ENCODE assay signal across 13 cellular contexts in genomic region chr16:74951676-74952075, GRCh38. TPM values are rescaled to one million over a fixed set of nuclear protein-coding genes. Genes with fewer than 3 reads are reported as not detected.
DNase-seq lines count a peak whose midpoint lies in the region; ATAC-seq and TF ChIP-seq lines count a peak whose summit lies in the region.
"Had no signal": no experiment of that assay in that cellular context is flagged by ENCODE, and none has a peak within 500 bp of the region (broad histone marks: within the 10 kb centered on the region; RNA-seq: fewer than 3 reads in every experiment).

No MANE protein-coding gene starts in this region.

- ATAC-seq in sciatic nerve (no peak), GM18870 (IDR thresholded peaks at IDR 0.05; ENCODE audit: unreplicated experiment) (no peak), GM18868 (IDR thresholded peaks at IDR 0.05; ENCODE audit: unreplicated experiment) (no peak)
- ATAC-seq: GM12878 had no signal

- H3K36me3 Mint-ChIP-seq in T-helper 2 cell treated with Interferon-gamma antibody and Interleukin-4, amounts not matched to agents 5 μg/mL and 100 μg/mL, for 36 hours (ENCODE audit: low read depth) = peaks cover 37% of the 10 kb centered on the region
- peaks cover 36% of the 10 kb centered on the region for H3K36me3 Mint-ChIP-seq in chondrocyte (ENCODE audit: low read depth)

- no peaks in the 10 kb centered on the region for H3K9me3 ChIP-seq in adrenal gland (replicated peaks in 1 of 3)
- H3K9me3 ChIP-seq: HAP-1 had no signal

- no peaks in the 10 kb centered on the region for H3K9me3 Mint-ChIP-seq in T-helper 2 cell treated with Interferon-gamma antibody and Interleukin-4, amounts not matched to agents 5 μg/mL and 100 μg/mL, for 36 hours
- no peaks in the 10 kb centered on the region for H3K9me3 Mint-ChIP-seq in chondrocyte (ENCODE audit: low read depth)

- H3K36me3 ChIP-seq in adrenal gland (replicated peaks in 1 of 2) = peaks cover 0 to 48% of the 10 kb centered on the region in 2 donors

- peaks cover 2% of the 10 kb centered on the region for H3K4me1 Mint-ChIP-seq in T-helper 2 cell treated with Interferon-gamma antibody and Interleukin-4, amounts not matched to agents 5 μg/mL and 100 μg/mL, for 36 hours (ENCODE audit: low read depth)
- no peaks in the 10 kb centered on the region for H3K4me1 Mint-ChIP-seq in chondrocyte (ENCODE audit: low read depth)

- TF ChIP-seq CTCF in adrenal gland (IDR thresholded peaks at IDR 0.05) (no peak), chondrocyte (IDR thresholded peaks at IDR 0.05) (no peak)

- no peak for TF ChIP-seq POLR2A in adrenal gland (IDR thresholded peaks at IDR 0.05)

- H3K4me3 ChIP-seq in adrenal gland = no peak overlapping the region
- H3K4me3 ChIP-seq: GM12878, HAP-1 had no signal

- no peak for DNase-seq in T-helper 2 cell treated with Interferon-gamma antibody and Interleukin-4, amounts not matched to agents 5 μg/mL and 100 μg/mL, for 36 hours (ENCODE audit: low spot score)
- no peak for DNase-seq in T-helper 2 cell
- DNase-seq in adrenal gland = peak in 4 of 7 donors; percentile 12 to 51 (median 36)
- DNase-seq in left kidney (ENCODE audit: low read depth, low spot score) = peak; percentile 61
- DNase-seq in sciatic nerve (ENCODE audit: low spot score) = peak; percentile 13
- DNase-seq in chondrocyte (ENCODE audit: low spot score) = no peak
- DNase-seq: DMS79, GOT3 had no signal

- WGBS in adrenal gland, 4 donors = 54 to 64% (median 57%) methylated on average over 4 of the region's 4 CpGs

- no peak overlapping the region for H3K27ac ChIP-seq in adrenal gland
- H3K27ac ChIP-seq: 22Rv1 had no signal

- intact Hi-C loops in adrenal gland (cut with DNase I) (no loop called here), sciatic nerve (cut with DNase I) (no loop called here)

- peak overlapping the region; percentile 15 for H3K27ac Mint-ChIP-seq in T-helper 2 cell treated with Interferon-gamma antibody and Interleukin-4, amounts not matched to agents 5 μg/mL and 100 μg/mL, for 36 hours
- no peak overlapping the region for H3K27ac Mint-ChIP-seq in chondrocyte (ENCODE audit: unreplicated experiment)

- H3K27me3 Mint-ChIP-seq in T-helper 2 cell treated with Interferon-gamma antibody and Interleukin-4, amounts not matched to agents 5 μg/mL and 100 μg/mL, for 36 hours (ENCODE audit: low read depth) = no peaks in the 10 kb centered on the region
- H3K27me3 Mint-ChIP-seq in chondrocyte (ENCODE audit: low read depth) = no peaks in the 10 kb centered on the region

- no peaks in the 10 kb centered on the region for H3K4me1 ChIP-seq in adrenal gland (replicated peaks in 1 of 2)

- H3K4me3 Mint-ChIP-seq in T-helper 2 cell treated with Interferon-gamma antibody and Interleukin-4, amounts not matched to agents 5 μg/mL and 100 μg/mL, for 36 hours = no peak overlapping the region
- no peak overlapping the region for H3K4me3 Mint-ChIP-seq in chondrocyte (ENCODE audit: unreplicated experiment)

- no peaks in the 10 kb centered on the region for H3K27me3 ChIP-seq in adrenal gland

RNA-seq across cellular contexts. Expression of gene WDR59, which starts 33.2 kb away (rescaled TPM):
- total RNA-seq in adrenal gland (100 to 1,000 TPM in 1 of 8 donors, 10 to 100 TPM in 7; 21.5 to 130 (median 72.2) TPM), sciatic nerve (95.4 TPM), chondrocyte (36.8 to 40.9 TPM (median 37.3 TPM) in 3 replicates)
- 10 to 100 TPM; 56.7 to 71.1 (median 57.0) TPM for polyA plus RNA-seq in adrenal gland

RNA-seq across cellular contexts. Expression of gene ZNRF1, which starts 47.1 kb away (rescaled TPM):
- total RNA-seq in adrenal gland (10 to 100 TPM; 22.8 to 29.2 (median 27.7) TPM), sciatic nerve (24.6 TPM), chondrocyte (18.5 to 23.0 TPM (median 22.7 TPM) in 3 replicates)
- 10 to 100 TPM in 2 of 3 donors, 1 to 10 TPM in 1; 9.9 to 20.7 (median 13.6) TPM for polyA plus RNA-seq in adrenal gland

Comparison
In these comparisons a context has a peak if more than half of its experiments do, and no peak if none do; other contexts are left out.
1. DNase-seq: peak in adrenal gland (4 of 7), left kidney (single experiment) and sciatic nerve (single experiment); none in T-helper 2 cell treated with Interferon-gamma antibody and Interleukin-4, amounts not matched to agents 5 μg/mL and 100 μg/mL, for 36 hours (single experiment), T-helper 2 cell (0 of 5) and chondrocyte (single experiment).